ENCODE assay signal across 27 cellular contexts in the genomic region with DNA sequence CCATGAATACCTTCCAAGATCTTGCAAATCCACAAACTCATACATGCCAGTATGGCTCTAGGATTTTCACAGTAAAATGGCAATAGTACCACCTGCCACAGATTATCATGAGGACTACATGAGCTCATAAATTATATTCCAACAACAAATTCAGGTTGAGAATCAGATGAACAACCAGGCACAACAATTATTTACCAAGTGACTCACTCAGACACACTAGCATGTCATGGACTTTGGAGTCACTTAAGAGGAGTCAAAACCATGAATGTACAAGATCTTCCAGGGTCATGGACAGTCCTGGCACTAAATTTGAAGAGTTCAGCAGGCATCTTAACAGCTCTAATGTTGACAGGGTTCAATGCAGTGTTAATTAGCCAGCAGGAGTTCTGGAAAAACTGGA. TPM values are rescaled to one million over a fixed set of nuclear protein-coding genes. Genes with fewer than 3 reads are reported as not detected.
DNase-seq lines count a peak whose midpoint lies in the region; ATAC-seq and TF ChIP-seq lines count a peak whose summit lies in the region.
"Had no signal": no experiment of that assay in that cellular context is flagged by ENCODE, and none has a peak within 500 bp of the region (broad histone marks: within the 10 kb centered on the region; RNA-seq: fewer than 3 reads in every experiment).

No MANE protein-coding gene starts in this region.

- H3K27ac ChIP-seq in epithelial cell of prostate (peak overlapping the region; percentile 14), liver (ENCODE audit: low read depth in 1 of 2, low read length in 2 of 2) (peak overlapping the region; percentile 49 to 59), breast epithelium (no peak overlapping the region)
- H3K27ac ChIP-seq: C4-2B, cardiac muscle cell, SK-N-MC, spleen, suprapubic skin had no signal

- no peak for TF ChIP-seq POLR2A in breast epithelium (IDR thresholded peaks at IDR 0.05)

- DNase-seq in Caki2 (ENCODE audit: low read depth) = peak; percentile 46
- peak; percentile 67 for DNase-seq in LoVo (ENCODE audit: low spot score)
- no peak for DNase-seq in epithelial cell of prostate (ENCODE audit: low read depth, low spot score)
- DNase-seq in breast epithelium (ENCODE audit: low spot score in 2 of 2) = no peak
- DNase-seq in posterior cingulate gyrus = no peak
- DNase-seq in BE2C = no peak
- DNase-seq: activated CD4-positive, alpha-beta T cell treated with anti-CD3 and anti-CD28 coated beads for 48 hours; activated naive CD4-positive, alpha-beta T cell treated with anti-CD3 and anti-CD28 coated beads for 36 hours; activated T-cell treated with anti-CD3 and anti-CD28 coated beads, Interleukin-2, amount 50 U/mL, for 72 hours; amniotic stem cell; cortex of kidney; MV-4-11; natural killer cell; NCI-H1694; NCI-H524; retina; RPMI8226; spleen; stimulated activated CD4-positive, alpha-beta T cell treated with anti-CD3 and anti-CD28 coated beads, Interleukin-4, amount 100 ng/mL, for 24 hours; stimulated activated naive B cell treated with anti-CD40 and anti-IgM and Interleukin-4, amounts not matched to agents 10 μg/mL and 1 μg/mL and 100 μg/mL, for 72 hours; T-helper 2 cell had no signal

- H3K4me1 ChIP-seq in liver (ENCODE audit: control insufficient read depth in 4 of 4, insufficient read depth in 4 of 4, low read length in 3 of 4) (peaks cover 4 to 15% (median 9%) of the 10 kb centered on the region in 4 donors), breast epithelium (no peaks in the 10 kb centered on the region), BE2C (no peaks in the 10 kb centered on the region)
- H3K4me1 ChIP-seq: suprapubic skin had no signal

- H3K9me3 ChIP-seq in liver (ENCODE audit: control insufficient read depth in 4 of 4, low read length in 3 of 4) (no peaks in the 10 kb centered on the region), breast epithelium (no peaks in the 10 kb centered on the region), BE2C (no peaks in the 10 kb centered on the region)
- H3K9me3 ChIP-seq: suprapubic skin had no signal

- no peak overlapping the region for H3K9ac ChIP-seq in liver (ENCODE audit: low read depth in 1 of 2, low read length in 2 of 2)

- H3K4me3 ChIP-seq in liver (ENCODE audit: low read depth in 1 of 3, low read length in 3 of 3) = no peak overlapping the region
- no peak overlapping the region for H3K4me3 ChIP-seq in breast epithelium
- H3K4me3 ChIP-seq in BE2C (ENCODE audit: low read depth, low read length) = no peak overlapping the region
- H3K4me3 ChIP-seq: cardiac muscle cell, SK-N-MC, spleen, suprapubic skin had no signal

- in situ Hi-C loops in Caki2 (cut with HindIII; ENCODE audit: low pct_unique_long_range_greater_than_20kb, low sequenced_read_pairs) = no loop called here

- H3K36me3 ChIP-seq in liver (ENCODE audit: control insufficient read depth in 4 of 4, insufficient read depth in 3 of 4, low read depth in 1 of 4, low read length in 3 of 4) = no peaks in the 10 kb centered on the region
- no peaks in the 10 kb centered on the region for H3K36me3 ChIP-seq in breast epithelium
- no peaks in the 10 kb centered on the region for H3K36me3 ChIP-seq in BE2C
- H3K36me3 ChIP-seq: cardiac muscle cell, spleen, suprapubic skin had no signal

- no peak for TF ChIP-seq CTCF in liver (IDR thresholded peaks at IDR 0.05; ENCODE audit: low read depth, low read length, missing input control)
- no peak for TF ChIP-seq CTCF in breast epithelium (IDR thresholded peaks at IDR 0.05)
- no peak for TF ChIP-seq CTCF in BE2C (IDR thresholded peaks at IDR 0.05; ENCODE audit: low read depth, low read length)

- H3K27me3 ChIP-seq in liver (ENCODE audit: control insufficient read depth in 4 of 4, insufficient read depth in 4 of 4, low read length in 3 of 4) (no peaks in the 10 kb centered on the region), breast epithelium (no peaks in the 10 kb centered on the region), BE2C (no peaks in the 10 kb centered on the region)
- H3K27me3 ChIP-seq: cardiac muscle cell, spleen, suprapubic skin had no signal

- intact Hi-C loops in breast epithelium (cut with DNase I; ENCODE audit: low total_unique reads) = no loop called here
- intact Hi-C loops in posterior cingulate gyrus (cut with DNase I) = no loop called here

- ATAC-seq in HG02642 (IDR thresholded peaks at IDR 0.05; ENCODE audit: poor library complexity, unreplicated experiment) = no peak
- ATAC-seq: activated T-cell treated with anti-CD3 and anti-CD28 coated beads, Interleukin-2, amount 50 U/mL, for 72 hours; natural killer cell; stimulated activated naive B cell treated with anti-CD40 and anti-IgM and Interleukin-4, amounts not matched to agents 10 μg/mL and 1 μg/mL and 100 μg/mL, for 72 hours had no signal

- TF ChIP-seq RAD21 in liver (IDR thresholded peaks at IDR 0.05) = peak; percentile 14 to 20

TF ChIP-seq in liver, 16 proteins besides CTCF, POLR2A, EP300 and RAD21:
- TF ChIP-seq JUND (IDR thresholded peaks at IDR 0.05) (peak; percentile 96 to 99), FOXA2 (IDR thresholded peaks at IDR 0.05) (peak; percentile 51), FOXA1 (IDR thresholded peaks at IDR 0.05) (no peak), EGR1 (IDR thresholded peaks at IDR 0.05; ENCODE audit: low read depth in 2 of 2) (no peak), HNF4A (conservative IDR thresholded peaks at IDR 0.05) (peak; percentile 91 to 94), RXRA (IDR thresholded peaks at IDR 0.05) (peak; percentile 65 to 81), HNF4G (IDR thresholded peaks at IDR 0.05) (peak; percentile 70), SP1 (IDR thresholded peaks at IDR 0.05) (peak; percentile 72), GABPA (IDR thresholded peaks at IDR 0.05 in 1 of 2, conservative IDR thresholded peaks at IDR 0.05 in 1 of 2) (no peak), YY1 (IDR thresholded peaks at IDR 0.05) (peak; percentile 30), TAF1 (conservative IDR thresholded peaks at IDR 0.05) (no peak), NR2F2 (IDR thresholded peaks at IDR 0.05) (no peak)
- TF ChIP-seq, protein P1, sequence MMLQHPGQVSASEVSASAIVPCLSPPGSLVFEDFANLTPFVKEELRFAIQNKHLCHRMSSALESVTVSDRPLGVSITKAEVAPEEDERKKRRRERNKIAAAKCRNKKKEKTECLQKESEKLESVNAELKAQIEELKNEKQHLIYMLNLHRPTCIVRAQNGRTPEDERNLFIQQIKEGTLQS (IDR thresholded peaks at IDR 0.05) = peak; percentile 78
- TF ChIP-seq, protein P2, sequence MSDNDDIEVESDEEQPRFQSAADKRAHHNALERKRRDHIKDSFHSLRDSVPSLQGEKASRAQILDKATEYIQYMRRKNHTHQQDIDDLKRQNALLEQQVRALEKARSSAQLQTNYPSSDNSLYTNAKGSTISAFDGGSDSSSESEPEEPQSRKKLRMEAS (IDR thresholded peaks at IDR 0.05) = peak; percentile 25
- TF ChIP-seq, protein P3, sequence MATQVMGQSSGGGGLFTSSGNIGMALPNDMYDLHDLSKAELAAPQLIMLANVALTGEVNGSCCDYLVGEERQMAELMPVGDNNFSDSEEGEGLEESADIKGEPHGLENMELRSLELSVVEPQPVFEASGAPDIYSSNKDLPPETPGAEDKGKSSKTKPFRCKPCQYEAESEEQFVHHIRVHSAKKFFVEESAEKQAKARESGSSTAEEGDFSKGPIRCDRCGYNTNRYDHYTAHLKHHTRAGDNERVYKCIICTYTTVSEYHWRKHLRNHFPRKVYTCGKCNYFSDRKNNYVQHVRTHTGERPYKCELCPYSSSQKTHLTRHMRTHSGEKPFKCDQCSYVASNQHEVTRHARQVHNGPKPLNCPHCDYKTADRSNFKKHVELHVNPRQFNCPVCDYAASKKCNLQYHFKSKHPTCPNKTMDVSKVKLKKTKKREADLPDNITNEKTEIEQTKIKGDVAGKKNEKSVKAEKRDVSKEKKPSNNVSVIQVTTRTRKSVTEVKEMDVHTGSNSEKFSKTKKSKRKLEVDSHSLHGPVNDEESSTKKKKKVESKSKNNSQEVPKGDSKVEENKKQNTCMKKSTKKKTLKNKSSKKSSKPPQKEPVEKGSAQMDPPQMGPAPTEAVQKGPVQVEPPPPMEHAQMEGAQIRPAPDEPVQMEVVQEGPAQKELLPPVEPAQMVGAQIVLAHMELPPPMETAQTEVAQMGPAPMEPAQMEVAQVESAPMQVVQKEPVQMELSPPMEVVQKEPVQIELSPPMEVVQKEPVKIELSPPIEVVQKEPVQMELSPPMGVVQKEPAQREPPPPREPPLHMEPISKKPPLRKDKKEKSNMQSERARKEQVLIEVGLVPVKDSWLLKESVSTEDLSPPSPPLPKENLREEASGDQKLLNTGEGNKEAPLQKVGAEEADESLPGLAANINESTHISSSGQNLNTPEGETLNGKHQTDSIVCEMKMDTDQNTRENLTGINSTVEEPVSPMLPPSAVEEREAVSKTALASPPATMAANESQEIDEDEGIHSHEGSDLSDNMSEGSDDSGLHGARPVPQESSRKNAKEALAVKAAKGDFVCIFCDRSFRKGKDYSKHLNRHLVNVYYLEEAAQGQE (IDR thresholded peaks at IDR 0.05) = peak; percentile 55
- TF ChIP-seq, protein P4, sequence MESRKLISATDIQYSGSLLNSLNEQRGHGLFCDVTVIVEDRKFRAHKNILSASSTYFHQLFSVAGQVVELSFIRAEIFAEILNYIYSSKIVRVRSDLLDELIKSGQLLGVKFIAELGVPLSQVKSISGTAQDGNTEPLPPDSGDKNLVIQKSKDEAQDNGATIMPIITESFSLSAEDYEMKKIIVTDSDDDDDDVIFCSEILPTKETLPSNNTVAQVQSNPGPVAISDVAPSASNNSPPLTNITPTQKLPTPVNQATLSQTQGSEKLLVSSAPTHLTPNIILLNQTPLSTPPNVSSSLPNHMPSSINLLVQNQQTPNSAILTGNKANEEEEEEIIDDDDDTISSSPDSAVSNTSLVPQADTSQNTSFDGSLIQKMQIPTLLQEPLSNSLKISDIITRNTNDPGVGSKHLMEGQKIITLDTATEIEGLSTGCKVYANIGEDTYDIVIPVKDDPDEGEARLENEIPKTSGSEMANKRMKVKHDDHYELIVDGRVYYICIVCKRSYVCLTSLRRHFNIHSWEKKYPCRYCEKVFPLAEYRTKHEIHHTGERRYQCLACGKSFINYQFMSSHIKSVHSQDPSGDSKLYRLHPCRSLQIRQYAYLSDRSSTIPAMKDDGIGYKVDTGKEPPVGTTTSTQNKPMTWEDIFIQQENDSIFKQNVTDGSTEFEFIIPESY (IDR thresholded peaks at IDR 0.05) = no peak

RNA-seq across cellular contexts. Expression of a gene that starts 34.4 kb away (rescaled TPM):
- 459 and 596 TPM in 2 replicates for total RNA-seq in Caki2 (2014; rRNA removed; shearing (Covaris generic); ENCODE audit: low replicate concordance)
- total RNA-seq in liver = 100 to 1,000 TPM; 169 to 189 TPM
- polyA plus RNA-seq in liver = 100 to 1,000 TPM in 1 of 2 donors, 10 to 100 TPM in 1; 63.0 to 154 TPM
- total RNA-seq in breast epithelium = 100 to 1,000 TPM; 309 to 422 (median 326) TPM
- 137 TPM for polyA plus RNA-seq in BE2C (2012; ENCODE audit: insufficient read depth, insufficient read length, low read depth)

Comparison
In these comparisons a context has a peak if more than half of its experiments do, and no peak if none do; other contexts are left out.
1. DNase-seq: peak in Caki2 (single experiment) and LoVo (single experiment); none in epithelial cell of prostate (single experiment), breast epithelium (0 of 2), posterior cingulate gyrus (0 of 10) and BE2C (single experiment).
2. H3K27ac ChIP-seq: peak in epithelial cell of prostate (single experiment) and liver (2 of 2); none in breast epithelium (0 of 2).